Comparison of ENCODE assay signal across 8 cellular contexts in the genomic region with DNA sequence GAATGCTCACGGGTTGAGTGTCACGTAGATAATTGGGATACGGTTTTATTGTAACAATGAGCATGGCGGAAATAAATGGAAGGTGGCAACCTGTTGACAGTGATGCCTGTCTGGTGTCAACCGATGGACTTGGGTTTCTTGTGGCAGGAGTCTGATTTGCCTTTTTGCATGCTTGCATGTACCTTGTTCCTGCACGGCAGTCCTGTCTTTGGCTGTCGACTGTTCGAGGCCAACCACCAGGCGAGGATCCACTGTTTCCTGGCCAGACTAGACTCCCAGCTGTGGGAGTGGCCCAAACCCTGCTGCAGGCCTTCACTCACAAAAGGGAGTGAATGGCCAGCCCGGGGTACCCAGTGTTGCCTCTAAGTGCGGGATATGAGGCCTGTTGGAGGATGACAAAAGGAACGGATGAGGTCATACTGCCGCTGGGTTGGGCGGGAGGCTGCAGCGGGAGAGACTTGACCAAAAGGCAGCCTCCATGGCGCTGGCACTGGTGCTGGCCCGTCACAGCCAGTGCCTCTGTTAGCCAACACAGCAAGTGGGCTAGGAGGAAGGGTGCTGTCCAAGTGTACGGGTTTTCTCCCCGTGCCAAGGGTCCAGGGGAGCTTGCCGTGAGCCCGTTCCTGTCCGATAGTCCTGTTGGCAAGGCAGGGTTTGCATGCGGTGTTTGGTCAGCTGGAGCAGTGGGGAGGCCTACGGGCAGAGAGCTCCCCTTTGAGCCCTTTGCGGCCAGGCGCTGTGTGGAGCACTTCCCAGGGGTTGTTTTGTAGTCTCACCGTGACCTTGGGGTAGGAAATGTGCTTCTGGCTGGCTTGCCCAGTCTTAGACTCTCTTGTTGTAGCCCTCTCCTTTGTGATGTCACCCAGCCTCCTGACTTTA. TPM values are rescaled to one million over a fixed set of nuclear protein-coding genes. Genes with fewer than 3 reads are reported as not detected.
DNase-seq lines count a peak whose midpoint lies in the region; TF ChIP-seq lines count a peak whose summit lies in the region.

No MANE protein-coding gene starts in this region.

- H3K4me1 Mint-ChIP-seq in CD14-positive monocyte = peaks cover 37% of the 10 kb centered on the region

- peak overlapping the region; percentile 37 to 87 (median 81) for H3K27ac Mint-ChIP-seq in CD14-positive monocyte

- TF ChIP-seq POLR2A in thyroid gland (IDR thresholded peaks at IDR 0.05) = no peak

- H3K9ac ChIP-seq in duodenal mucosa (ENCODE audit: low read depth in 1 of 2, low read length in 2 of 2) = peak overlapping the region; percentile 85 to 91

- peaks cover 22 to 40% of the 10 kb centered on the region in 2 donors for H3K4me1 ChIP-seq in duodenal mucosa (ENCODE audit: control insufficient read depth in 1 of 2, insufficient read depth in 2 of 2, low read length in 2 of 2)
- H3K4me1 ChIP-seq in thyroid gland = peaks cover 48 to 50% of the 10 kb centered on the region in 2 donors

- DNase-seq in CD14-positive monocyte (ENCODE audit: low spot score) (peak; percentile 42), HCEC 1CT (peak; percentile 35), SK-N-DZ (ENCODE audit: low spot score) (peak; percentile 32), medulla oblongata (ENCODE audit: extremely low spot score) (peak; percentile 23), thyroid gland (peak; percentile 37 to 39), cerebellum (ENCODE audit: low spot score) (no peak), iPS-NIHi7 (ENCODE audit: extremely low spot score) (no peak)

- WGBS in thyroid gland, 2 donors = 16 to 27% methylated on average over 19 to 21 of the region's 27 CpGs

- H3K36me3 ChIP-seq in duodenal mucosa (ENCODE audit: control insufficient read depth in 1 of 2, insufficient read depth in 2 of 2, low read length in 2 of 2) = peaks cover 5 to 10% of the 10 kb centered on the region in 2 donors
- peaks cover 4 to 5% of the 10 kb centered on the region in 2 donors for H3K36me3 ChIP-seq in thyroid gland

- no peaks in the 10 kb centered on the region for H3K27me3 Mint-ChIP-seq in CD14-positive monocyte (ENCODE audit: low read depth in 3 of 3)

- peak overlapping the region; percentile 74 to 88 for H3K4me3 Mint-ChIP-seq in CD14-positive monocyte

- no peak for TF ChIP-seq CTCF in CD14-positive monocyte (IDR thresholded peaks at IDR 0.05)
- no peak for TF ChIP-seq CTCF in thyroid gland (IDR thresholded peaks at IDR 0.05)

- peaks cover 9 to 14% of the 10 kb centered on the region in 2 donors for H3K36me3 Mint-ChIP-seq in CD14-positive monocyte

- no peaks in the 10 kb centered on the region for H3K27me3 ChIP-seq in duodenal mucosa (ENCODE audit: control insufficient read depth in 1 of 2, insufficient read depth in 2 of 2, low read length in 2 of 2)
- H3K27me3 ChIP-seq in thyroid gland = no peaks in the 10 kb centered on the region

- H3K9me3 ChIP-seq in duodenal mucosa (ENCODE audit: control insufficient read depth in 1 of 2, low read length in 2 of 2) (no peaks in the 10 kb centered on the region), thyroid gland (no peaks in the 10 kb centered on the region)

- H3K4me3 ChIP-seq in duodenal mucosa (ENCODE audit: low read depth in 1 of 2, low read length in 2 of 2) (peak overlapping the region; percentile 88 to 94), thyroid gland (replicated peaks in 1 of 3) (peak overlapping the region in 2 of 3 donors; percentile 64 to 78)

- intact Hi-C loops in CD14-positive monocyte (cut with micrococcal nuclease) = loop anchor here in 1 of 2 donors (2.0 to 5.0 kb wide), 2 partner anchors 36 to 59 kb away; a partner anchor contains a TSS
- intact Hi-C loops in thyroid gland (cut with DNase I) = no loop called here

- H3K27ac ChIP-seq in duodenal mucosa (ENCODE audit: low read depth, low read length) (peak overlapping the region; percentile 50), thyroid gland (peak overlapping the region; percentile 39 to 83 (median 76))

- H3K9me3 Mint-ChIP-seq in CD14-positive monocyte = no peaks in the 10 kb centered on the region

RNA-seq across cellular contexts. Expression of a gene that starts 1.0 kb away (rescaled TPM):
- polyA plus RNA-seq in CD14-positive monocyte = 1 to 10 TPM; 1.2 to 1.4 TPM
- polyA plus RNA-seq in SK-N-DZ (2014; cell fraction: cytosol; rRNA removed) = 34.1 and 34.7 TPM in 2 replicates
- 174 and 249 TPM in 2 replicates for polyA plus RNA-seq in SK-N-DZ (2014; cell fraction: nucleus; rRNA removed)
- total RNA-seq in thyroid gland = 10 to 100 TPM; 28.9 to 48.8 (median 31.5) TPM
- total RNA-seq in cerebellum = 45.4 TPM

RNA-seq across cellular contexts. Expression of a gene that starts 34.9 kb away (rescaled TPM):
- polyA plus RNA-seq in CD14-positive monocyte = 10 to 100 TPM; 45.0 to 47.4 TPM
- polyA plus RNA-seq in SK-N-DZ (2014; cell fraction: cytosol; rRNA removed) = 1,231 and 1,346 TPM in 2 replicates
- polyA plus RNA-seq in SK-N-DZ (2014; cell fraction: nucleus; rRNA removed) = 922 and 1,167 TPM in 2 replicates
- total RNA-seq in thyroid gland = 100 to 1,000 TPM; 125 to 232 (median 173) TPM
- total RNA-seq in cerebellum = 90.7 TPM

RNA-seq across cellular contexts. Expression of a gene that starts 36.0 kb away (rescaled TPM):
- 10 to 100 TPM; 20.1 to 23.5 TPM for polyA plus RNA-seq in CD14-positive monocyte
- polyA plus RNA-seq in SK-N-DZ (2014; cell fraction: cytosol; rRNA removed) = 46.2 and 86.0 TPM in 2 replicates
- 526 and 564 TPM in 2 replicates for polyA plus RNA-seq in SK-N-DZ (2014; cell fraction: nucleus; rRNA removed)
- 10 to 100 TPM; 36.9 to 65.5 (median 53.3) TPM for total RNA-seq in thyroid gland
- total RNA-seq in cerebellum = 33.6 TPM

RNA-seq across cellular contexts. Expression of a gene that starts 50.6 kb away (rescaled TPM):
- polyA plus RNA-seq in CD14-positive monocyte = 1 to 10 TPM in 1 of 2 donors, under 1 TPM in 1; 0.73 to 1.1 TPM
- 10.4 and 14.8 TPM in 2 replicates for polyA plus RNA-seq in SK-N-DZ (2014; cell fraction: cytosol; rRNA removed)
- 110 and 161 TPM in 2 replicates for polyA plus RNA-seq in SK-N-DZ (2014; cell fraction: nucleus; rRNA removed)
- total RNA-seq in thyroid gland = 10 to 100 TPM; 13.4 to 22.4 (median 18.9) TPM
- total RNA-seq in cerebellum = 7.7 TPM

Comparison
In these comparisons a context has a peak if more than half of its experiments do, and no peak if none do; other contexts are left out.
1. DNase-seq: peak in CD14-positive monocyte (single experiment), HCEC 1CT (single experiment), SK-N-DZ (single experiment), medulla oblongata (single experiment) and thyroid gland (2 of 2); none in cerebellum (single experiment) and iPS-NIHi7 (single experiment).